Comparison of ENCODE assay signal across 19 cellular contexts in the genomic region with DNA sequence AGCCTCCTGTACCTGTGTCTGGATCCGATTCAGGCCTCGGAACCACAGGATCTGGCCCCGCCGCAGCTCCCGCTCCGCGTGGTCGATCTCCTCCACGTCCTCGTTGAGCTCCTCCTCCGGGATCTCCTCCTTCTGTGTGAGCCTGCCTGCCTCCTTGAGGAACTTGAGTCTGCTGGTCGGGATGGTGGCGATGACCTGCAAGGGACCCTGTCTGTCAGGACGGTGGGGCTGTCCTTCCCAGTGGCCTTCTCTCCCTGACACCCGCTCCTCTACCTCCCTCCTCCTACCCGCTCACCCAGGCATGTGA. TPM values are rescaled to one million over a fixed set of nuclear protein-coding genes. Genes with fewer than 3 reads are reported as not detected.
"Had no signal": no experiment of that assay in that cellular context is flagged by ENCODE, and none has a peak within 500 bp of the region (broad histone marks: within the 10 kb centered on the region; RNA-seq: fewer than 3 reads in every experiment).

No MANE protein-coding gene starts in this region.

- H3K9me3 Mint-ChIP-seq: activated CD4-positive, alpha-beta T cell treated with anti-CD3 and anti-CD28 coated beads, Interleukin-2, amount 10 ng/mL, durations not matched to agents 24 days and 14 days; activated naive CD4-positive, alpha-beta T cell treated with anti-CD3 and anti-CD28 coated beads, Interleukin-2, amount 10 ng/mL, durations not matched to agents 7 days and 5 days; activated T-cell treated with anti-CD3 and anti-CD28 coated beads, Interleukin-2, amount 50 U/mL, for 4 hours had no signal

- H3K27ac Mint-ChIP-seq: activated CD4-positive, alpha-beta T cell treated with anti-CD3 and anti-CD28 coated beads, Interleukin-2, amount 10 ng/mL, durations not matched to agents 24 days and 14 days; activated naive CD4-positive, alpha-beta T cell treated with anti-CD3 and anti-CD28 coated beads, Interleukin-2, amount 10 ng/mL, durations not matched to agents 7 days and 5 days had no signal

- H3K9me3 ChIP-seq: breast epithelium, esophagus muscularis mucosa, ovary, right lobe of liver, thoracic aorta, upper lobe of left lung had no signal

- H3K36me3 Mint-ChIP-seq: activated naive CD4-positive, alpha-beta T cell treated with anti-CD3 and anti-CD28 coated beads, Interleukin-2, amount 10 ng/mL, durations not matched to agents 7 days and 5 days had no signal

- H3K4me3 ChIP-seq: breast epithelium, esophagus muscularis mucosa, ovary, right lobe of liver, thoracic aorta, upper lobe of left lung had no signal

- H3K4me1 ChIP-seq: breast epithelium, esophagus muscularis mucosa, right lobe of liver had no signal

- H3K27ac ChIP-seq: breast epithelium, esophagus muscularis mucosa, ovary, right lobe of liver, thoracic aorta, upper lobe of left lung had no signal

- DNase-seq: activated CD4-positive, alpha-beta T cell treated with anti-CD3 and anti-CD28 coated beads, Interleukin-2, amount 10 ng/mL, durations not matched to agents 24 days and 14 days; activated CD8-positive, alpha-beta memory T cell treated with anti-CD3 and anti-CD28 coated beads, Interleukin-2, amount 50 U/mL, for 4 hours; activated naive CD4-positive, alpha-beta T cell treated with anti-CD3 and anti-CD28 coated beads, Interleukin-2, amount 10 ng/mL, durations not matched to agents 7 days and 5 days; activated T-cell treated with anti-CD3 and anti-CD28 coated beads, Interleukin-2, amount 50 U/mL, for 4 hours; cerebellar nuclear complex; cortex of kidney; effector CD4-positive, alpha-beta T cell; left ventricle myocardium superior; ovary; small intestine; stimulated activated CD4-positive, alpha-beta T cell treated with anti-CD3 and anti-CD28 coated beads, Interleukin-4, amount 100 ng/mL, for 1 hour; SW 1271 had no signal

- H3K27me3 ChIP-seq: breast epithelium, ovary, right lobe of liver, upper lobe of left lung had no signal

- ATAC-seq: activated T-cell treated with anti-CD3 and anti-CD28 coated beads, Interleukin-2, amount 50 U/mL, for 4 hours; left ventricle myocardium superior had no signal

- H3K4me3 Mint-ChIP-seq: activated CD4-positive, alpha-beta T cell treated with anti-CD3 and anti-CD28 coated beads, Interleukin-2, amount 10 ng/mL, durations not matched to agents 24 days and 14 days; activated naive CD4-positive, alpha-beta T cell treated with anti-CD3 and anti-CD28 coated beads, Interleukin-2, amount 10 ng/mL, durations not matched to agents 7 days and 5 days; activated T-cell treated with anti-CD3 and anti-CD28 coated beads, Interleukin-2, amount 50 U/mL, for 4 hours had no signal

- H3K36me3 ChIP-seq: breast epithelium, esophagus muscularis mucosa, ovary, thoracic aorta, upper lobe of left lung had no signal

RNA-seq across cellular contexts. Expression of gene GHRL, which starts 45.4 kb away (rescaled TPM):
- total RNA-seq: astrocyte, endothelial cell of umbilical vein, left ventricle myocardium superior had no signal
- polyA plus RNA-seq: endothelial cell of umbilical vein had no signal
